In the genomic region with DNA sequence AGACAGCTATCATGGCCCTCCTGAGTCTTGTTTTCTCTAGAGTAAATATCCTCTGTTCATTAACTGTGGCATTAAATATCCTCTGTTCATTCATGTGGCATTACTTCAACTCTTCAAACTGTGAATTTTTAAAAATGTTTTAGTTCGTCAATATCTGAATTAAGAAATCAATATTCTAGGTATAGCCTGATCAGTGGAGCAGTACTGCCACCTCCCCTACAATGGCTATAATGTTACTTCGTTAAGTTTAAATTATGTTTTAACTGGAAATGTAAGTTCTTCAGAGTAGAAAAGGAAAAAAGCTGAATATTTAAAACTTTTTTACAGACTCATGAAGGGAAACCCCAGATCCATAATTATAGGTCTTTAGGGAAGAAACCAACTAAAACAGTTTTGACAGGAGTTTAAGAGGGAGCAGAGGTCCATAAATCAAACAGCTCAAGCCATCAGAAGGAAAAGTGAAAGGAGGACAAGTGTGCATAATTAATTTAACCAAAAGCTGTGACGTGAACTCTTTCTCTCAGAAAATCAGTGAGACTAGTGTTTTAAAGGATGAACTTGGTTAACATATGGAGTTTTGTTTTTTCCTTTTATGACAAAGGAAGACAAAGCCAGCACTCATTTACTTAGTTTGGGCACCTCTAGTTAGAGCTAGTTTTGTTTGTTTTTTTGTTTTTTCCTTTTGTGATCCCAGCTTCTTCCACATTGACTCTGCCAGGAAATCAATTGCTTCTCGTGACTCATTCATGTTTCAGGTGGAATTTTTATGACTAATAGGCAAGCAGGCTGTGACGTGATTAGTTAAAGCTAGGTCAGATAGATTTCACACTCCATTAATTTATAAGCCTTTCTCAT, we compare ENCODE assay signal across 8 cellular contexts. TPM values are rescaled to one million over a fixed set of nuclear protein-coding genes. Genes with fewer than 3 reads are reported as not detected.
DNase-seq lines count a peak whose midpoint lies in the region; ATAC-seq and TF ChIP-seq lines count a peak whose summit lies in the region.

No MANE protein-coding gene starts in this region.

- H3K4me1 Mint-ChIP-seq in activated CD8-positive, alpha-beta T cell treated with anti-CD3 and anti-CD28 coated beads for 36 hours (ENCODE audit: low read depth), result peaks cover 11% of the 10 kb centered on the region

- DNase-seq in AG08395 (ENCODE audit: low spot score) (peak; percentile 72), HCT116 (ENCODE audit: low read depth, low spot score) (peak; percentile 85), kidney glomerular epithelial cell (lab: John Stamatoyannopoulos, UW) (peak; percentile 97), GM10248 (ENCODE audit: extremely low spot score) (no peak), D341Med (ENCODE audit: low spot score) (no peak), transverse colon (no peak)
- no peak for DNase-seq in activated CD8-positive, alpha-beta T cell treated with anti-CD3 and anti-CD28 coated beads for 36 hours

- H3K9ac ChIP-seq in HCT116 (ENCODE audit: low read length), result peak overlapping the region; percentile 18

- no peaks in the 10 kb centered on the region for H3K27me3 Mint-ChIP-seq in activated CD8-positive, alpha-beta T cell treated with anti-CD3 and anti-CD28 coated beads for 36 hours

- ATAC-seq in HCT116 (peak; percentile 82), HG03196 (IDR thresholded peaks at IDR 0.05; ENCODE audit: unreplicated experiment) (no peak)
- peak; percentile 39 for ATAC-seq in activated CD8-positive, alpha-beta T cell treated with anti-CD3 and anti-CD28 coated beads for 36 hours

- H3K27ac ChIP-seq in HCT116 (ENCODE audit: low read depth, low read length) (peak overlapping the region; percentile 74), transverse colon (no peak overlapping the region)

- H3K4me1 ChIP-seq in HCT116 (ENCODE audit: control insufficient read depth in 1 of 2, insufficient read depth in 2 of 2, low read length in 2 of 2), result peaks cover 20 to 26% of the 10 kb centered on the region in 2 experiments
- H3K4me1 ChIP-seq in transverse colon, result peaks cover 4 to 34% (median 14%) of the 10 kb centered on the region in 4 donors

- peaks cover 7% of the 10 kb centered on the region for H3K79me2 ChIP-seq in HCT116 (ENCODE audit: insufficient read depth, low read length)

- TF ChIP-seq CTCF in HCT116 (IDR thresholded peaks at IDR 0.05 in 2 of 3, conservative IDR thresholded peaks at IDR 0.05 in 1 of 3; ENCODE audit: borderline replicate concordance in 1 of 3, insufficient read depth in 1 of 3, low read depth in 2 of 3, low read length in 2 of 3), result peak in 1 of 3 experiments; percentile 43; a peak in 1 of 6 replicates
- TF ChIP-seq CTCF in activated CD8-positive, alpha-beta T cell treated with anti-CD3 and anti-CD28 coated beads for 36 hours (IDR thresholded peaks at IDR 0.05), result no peak
- TF ChIP-seq CTCF in GM10248 (IDR thresholded peaks at IDR 0.05; ENCODE audit: control extremely low read depth, extremely low read depth, low read depth, missing control alignments), result no peak
- TF ChIP-seq CTCF in transverse colon (IDR thresholded peaks at IDR 0.05), result no peak

- H3K36me3 ChIP-seq in HCT116 (ENCODE audit: control insufficient read depth in 1 of 2, insufficient read depth in 2 of 2, low read length in 2 of 2) (peaks cover 0 to 18% of the 10 kb centered on the region in 2 experiments; a peak in 2 of 4 replicates), transverse colon (no peaks in the 10 kb centered on the region)

- H3K4me2 ChIP-seq in HCT116 (ENCODE audit: low read length), result peak overlapping the region; percentile 54

- intact Hi-C loops in HCT116 (cut with micrococcal nuclease), result loop anchor here (1.0 to 5.0 kb wide), 2 partner anchors 46 to 165 kb away; partner anchors contain the start of gene RBBP8
- intact Hi-C loops in activated CD8-positive, alpha-beta T cell treated with anti-CD3 and anti-CD28 coated beads for 36 hours (cut with micrococcal nuclease), result no loop called here
- intact Hi-C loops in transverse colon (cut with DNase I; ENCODE audit: low total_unique reads), result no loop called here

- H3K27ac Mint-ChIP-seq in activated CD8-positive, alpha-beta T cell treated with anti-CD3 and anti-CD28 coated beads for 36 hours, result peak overlapping the region; percentile 23

- H3K4me3 Mint-ChIP-seq in activated CD8-positive, alpha-beta T cell treated with anti-CD3 and anti-CD28 coated beads for 36 hours, result no peak overlapping the region

- H3K9me3 ChIP-seq in HCT116 (ENCODE audit: control insufficient read depth in 1 of 2, insufficient read depth in 1 of 2, low read depth in 1 of 2, low read length in 2 of 2) (no peaks in the 10 kb centered on the region), transverse colon (no peaks in the 10 kb centered on the region)

- TF ChIP-seq EP300 in transverse colon (IDR thresholded peaks at IDR 0.05; ENCODE audit: low read depth), result no peak

- in situ Hi-C loops in transverse colon (cut with MboI; ENCODE audit: low pct_ligation_motif_present in 1 of 4, low pct_unique_long_range_greater_than_20kb in 1 of 4, low sequenced_read_pairs in 3 of 4), result loop anchor here in 2 of 4 donors (10.0 kb wide), 2 partner anchors 163 to 183 kb away; no protein-coding TSS in a partner anchor

- H3K36me3 Mint-ChIP-seq in activated CD8-positive, alpha-beta T cell treated with anti-CD3 and anti-CD28 coated beads for 36 hours (ENCODE audit: low read depth), result peaks cover 30% of the 10 kb centered on the region

- TF ChIP-seq POLR2A in HCT116 (IDR thresholded peaks at IDR 0.05; ENCODE audit: borderline replicate concordance, extremely low read depth, insufficient read depth, insufficient read length) (no peak), transverse colon (IDR thresholded peaks at IDR 0.05) (no peak)

- POLR2A ChIA-PET in HCT116 (lab: Charles Lee) (interaction anchor here (0.7 to 1.2 kb wide), 6 partner anchors 45 to 164 kb away, joined by 3 to 4 read pairs (median 3); partner anchors contain the start of gene RBBP8), GM10248 (lab: Yijun Ruan, JAX) (interaction anchor here (0.6 to 0.7 kb wide), 2 partner anchors 85 to 497 kb away, joined by 5 to 7 read pairs; no protein-coding TSS in a partner anchor)
- POLR2A ChIA-PET in activated CD8-positive, alpha-beta T cell treated with anti-CD3 and anti-CD28 coated beads for 36 hours (lab: Charles Lee), result no interaction called here

- H3K9me2 ChIP-seq in HCT116 (ENCODE audit: insufficient read depth), result no peaks in the 10 kb centered on the region

- H4K20me1 ChIP-seq in HCT116 (ENCODE audit: insufficient read depth), result 0 out of 2 replicates have a peak, but pooled peaks cover 4% of the 10 kb centered on the region

- no peak overlapping the region for H2AFZ ChIP-seq in HCT116 (ENCODE audit: low read depth, low read length, poor library complexity, severe bottlenecking)

- TF ChIP-seq RAD21 in HCT116 (IDR thresholded peaks at IDR 0.05; ENCODE audit: low read depth), result peak; percentile 54; the same call in 1 of the 2 replicates

- CTCF ChIA-PET in HCT116 (lab: Charles Lee), result interaction anchor here (0.9 to 2.7 kb wide), 9 partner anchors 45 to 180 kb away, joined by 3 to 28 read pairs (median 4); partner anchors contain the start of gene RBBP8
- CTCF ChIA-PET in activated CD8-positive, alpha-beta T cell treated with anti-CD3 and anti-CD28 coated beads for 36 hours (lab: Charles Lee), result interaction anchor here (0.7 to 2.7 kb wide), 6 partner anchors 13 to 179 kb away, joined by 3 to 8 read pairs (median 4); no protein-coding TSS in a partner anchor
- CTCF ChIA-PET in GM10248 (lab: Yijun Ruan, JAX), result interaction anchor here (1.0 to 3.3 kb wide), 11 partner anchors 7 to 164 kb away, joined by 3 to 21 read pairs (median 7); no protein-coding TSS in a partner anchor

- RAD21 ChIA-PET in HCT116 (lab: Charles Lee; ENCODE audit: low non-redundant PET in 1 of 2, low total read pairs in 2 of 2, uncharacterized antibody in 2 of 2, unreplicated experiment in 2 of 2), result interaction anchor here (0.7 to 1.6 kb wide), 4 partner anchors 159 to 299 kb away, joined by 3 to 6 read pairs (median 4); no protein-coding TSS in a partner anchor

- BruUV-seq in HCT116 (replicated peaks; lab: Mats Ljungman, UMichigan), result TSS peak; percentile 7

- no peaks in the 10 kb centered on the region for H3K9me3 Mint-ChIP-seq in activated CD8-positive, alpha-beta T cell treated with anti-CD3 and anti-CD28 coated beads for 36 hours

- WGBS in transverse colon (ENCODE audit: low coverage in 1 of 2), 2 donors, result 61 to 66% methylated on average over 5 of the region's 5 CpGs

- H3K4me3 ChIP-seq in HCT116 (replicated peaks in 1 of 2; ENCODE audit: low read depth in 1 of 2, low read length in 2 of 2) (peak overlapping the region in 1 of 2 experiments; percentile 23; a peak in 2 of 4 replicates), transverse colon (no peak overlapping the region)

- no peaks in the 10 kb centered on the region for H3K27me3 ChIP-seq in HCT116 (ENCODE audit: insufficient read depth, low read length)
- H3K27me3 ChIP-seq in transverse colon, result no peaks in the 10 kb centered on the region

TF ChIP-seq in HCT116, 20 proteins besides CTCF, POLR2A, EP300 and RAD21 (continues in another document):
- TF ChIP-seq, protein P1, sequence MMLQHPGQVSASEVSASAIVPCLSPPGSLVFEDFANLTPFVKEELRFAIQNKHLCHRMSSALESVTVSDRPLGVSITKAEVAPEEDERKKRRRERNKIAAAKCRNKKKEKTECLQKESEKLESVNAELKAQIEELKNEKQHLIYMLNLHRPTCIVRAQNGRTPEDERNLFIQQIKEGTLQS (IDR thresholded peaks at IDR 0.05), result no peak
- no peak for TF ChIP-seq TCF7L2 (IDR thresholded peaks at IDR 0.05; ENCODE audit: borderline replicate concordance, extremely low read depth, insufficient read depth, insufficient read length)
- TF ChIP-seq JUND (IDR thresholded peaks at IDR 0.05), result peak; percentile 81
- TF ChIP-seq, protein P2, sequence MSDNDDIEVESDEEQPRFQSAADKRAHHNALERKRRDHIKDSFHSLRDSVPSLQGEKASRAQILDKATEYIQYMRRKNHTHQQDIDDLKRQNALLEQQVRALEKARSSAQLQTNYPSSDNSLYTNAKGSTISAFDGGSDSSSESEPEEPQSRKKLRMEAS (IDR thresholded peaks at IDR 0.05), result 0 out of 2 replicates have a peak, but pooled peaks have one; percentile 18
- peak; percentile 90 for TF ChIP-seq FOSL1 (IDR thresholded peaks at IDR 0.05; ENCODE audit: low read depth)
- TF ChIP-seq ZNF274 (IDR thresholded peaks at IDR 0.05; ENCODE audit: low read depth, low read length), result no peak
- TF ChIP-seq POLR2AphosphoS5 (IDR thresholded peaks at IDR 0.05; ENCODE audit: low read depth, low read length), result no peak
- TF ChIP-seq CBX3 (IDR thresholded peaks at IDR 0.05; ENCODE audit: low read depth), result 0 out of 2 replicates have a peak, but pooled peaks have one; percentile 24
- no peak for TF ChIP-seq EZH2 (IDR thresholded peaks at IDR 0.05)
- no peak for TF ChIP-seq EZH2phosphoT487 (IDR thresholded peaks at IDR 0.05; ENCODE audit: borderline replicate concordance)
- no peak for TF ChIP-seq ZFX (IDR thresholded peaks at IDR 0.05)

RNA-seq across cellular contexts. Expression of gene RBBP8, which starts 44.9 kb away (rescaled TPM):
- 66.6 TPM for total RNA-seq in HCT116 (2021; ENCODE audit: unreplicated experiment)
- 21.5 and 37.5 TPM in 2 replicates for polyA plus RNA-seq in HCT116 (2012)
- total RNA-seq in activated CD8-positive, alpha-beta T cell treated with anti-CD3 and anti-CD28 coated beads for 36 hours, result 10 to 100 TPM; 70.9 to 81.9 TPM
- total RNA-seq in transverse colon, result 10 to 100 TPM; 20.7 to 44.1 (median 38.6) TPM

Comparison
In these comparisons a context has a peak if more than half of its experiments do, and no peak if none do; other contexts are left out.
1. DNase-seq: peak in AG08395 (single experiment), HCT116 (single experiment) and kidney glomerular epithelial cell (single experiment); none in activated CD8-positive, alpha-beta T cell treated with anti-CD3 and anti-CD28 coated beads for 36 hours (single experiment), GM10248 (single experiment), D341Med (single experiment) and transverse colon (single experiment).